ENCODE assay signal across 17 cellular contexts in the genomic region with DNA sequence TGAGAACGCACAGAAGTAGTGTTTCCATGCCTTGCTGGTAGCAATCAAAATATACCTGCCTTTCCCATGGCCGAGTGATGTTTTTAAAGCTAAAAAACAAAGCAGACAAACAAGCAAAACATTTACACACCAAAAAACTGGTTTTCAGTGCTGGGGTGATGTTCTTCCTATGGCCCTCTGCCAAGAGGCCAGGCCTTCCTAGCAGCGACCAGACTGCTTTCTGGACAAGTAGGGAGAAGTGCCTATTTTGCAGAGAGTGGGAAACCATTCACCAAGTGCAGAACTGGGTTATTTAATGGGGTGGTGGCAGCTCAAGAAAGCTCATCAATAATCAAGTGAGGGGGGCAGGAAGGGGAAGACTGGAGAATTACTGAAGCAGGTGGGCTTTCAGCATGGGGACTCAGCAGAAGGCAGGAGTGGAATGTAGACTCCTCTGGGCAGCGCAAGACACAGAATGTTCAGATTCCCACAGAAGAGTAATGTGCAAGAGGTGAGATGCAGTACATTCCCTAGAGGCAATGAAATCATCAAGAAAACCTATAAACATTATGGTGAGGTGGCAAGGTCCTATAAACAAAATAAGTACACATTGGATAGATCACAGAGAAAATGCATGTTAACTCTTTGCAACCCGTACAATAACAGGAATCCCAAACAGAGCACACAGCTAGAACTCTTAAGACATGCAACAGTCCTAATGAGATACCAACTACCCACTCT. TPM values are rescaled to one million over a fixed set of nuclear protein-coding genes. Genes with fewer than 3 reads are reported as not detected.
DNase-seq lines count a peak whose midpoint lies in the region; ATAC-seq and TF ChIP-seq lines count a peak whose summit lies in the region.
"Had no signal": no experiment of that assay in that cellular context is flagged by ENCODE, and none has a peak within 500 bp of the region (broad histone marks: within the 10 kb centered on the region; RNA-seq: fewer than 3 reads in every experiment).

No MANE protein-coding gene starts in this region.

- no peak overlapping the region for H3K4me2 ChIP-seq in SK-N-SH

- H3K79me2 ChIP-seq in SK-N-SH (ENCODE audit: insufficient read depth) = no peaks in the 10 kb centered on the region

- H3K27me3 ChIP-seq in SK-N-SH (ENCODE audit: insufficient read depth) (no peaks in the 10 kb centered on the region), brain microvascular endothelial cell (replicated peaks) (no peaks in the 10 kb centered on the region)
- H3K27me3 ChIP-seq: heart left ventricle had no signal

- TF ChIP-seq EP300 in SK-N-SH (IDR thresholded peaks at IDR 0.05; ENCODE audit: borderline replicate concordance in 1 of 2, low read depth in 1 of 2, low read length in 1 of 2) = no peak

- H3K9me3 Mint-ChIP-seq in activated CD4-positive, alpha-beta T cell treated with anti-CD3 and anti-CD28 coated beads, Interleukin-2, amount 10 ng/mL, durations not matched to agents 7 days and 5 days = no peaks in the 10 kb centered on the region
- H3K9me3 Mint-ChIP-seq: stimulated activated naive B cell treated with anti-CD40 and anti-IgM and Interleukin-4, amounts not matched to agents 10 μg/mL and 1 μg/mL and 100 μg/mL, for 72 hours had no signal

- H2AFZ ChIP-seq in SK-N-SH (ENCODE audit: low read depth) = no peak overlapping the region

- H3K4me3 ChIP-seq in SK-N-SH (ENCODE audit: low read depth in 2 of 2, low read length in 1 of 2) = no peak overlapping the region
- H3K4me3 ChIP-seq in brain microvascular endothelial cell (ENCODE audit: low read depth, low read length) = no peak overlapping the region
- H3K4me3 ChIP-seq: heart left ventricle, skin epidermis had no signal

- peaks cover 4 to 37% of the 10 kb centered on the region in 2 experiments; a peak in 3 of 4 replicates for H3K4me1 ChIP-seq in SK-N-SH (ENCODE audit: control insufficient read depth in 1 of 2, insufficient read depth in 2 of 2, low read depth in 1 of 2, low read length in 1 of 2)

- H3K27ac ChIP-seq in SK-N-SH (ENCODE audit: low read depth in 2 of 2, low read length in 1 of 2) (peak overlapping the region in 1 of 2 experiments; percentile 91; a peak in 2 of 4 replicates), brain microvascular endothelial cell (no peak overlapping the region)
- H3K27ac ChIP-seq: skin epidermis had no signal

- no peak for TF ChIP-seq CTCF in SK-N-SH (IDR thresholded peaks at IDR 0.05)
- no peak for TF ChIP-seq CTCF in brain microvascular endothelial cell (IDR thresholded peaks at IDR 0.05; ENCODE audit: low read depth, low read length, missing control alignments)

- H3K27me3 Mint-ChIP-seq in activated CD4-positive, alpha-beta T cell treated with anti-CD3 and anti-CD28 coated beads, Interleukin-2, amount 10 ng/mL, durations not matched to agents 7 days and 5 days = no peaks in the 10 kb centered on the region

- no peaks in the 10 kb centered on the region for H3K9me3 ChIP-seq in SK-N-SH
- H3K9me3 ChIP-seq: heart left ventricle had no signal

- no peak; the same call in 2 of the 3 replicates for ATAC-seq in SK-N-SH treated with all-trans-retinoic acid at 6 μM for 48 hours
- ATAC-seq: heart left ventricle; left cardiac atrium; stimulated activated naive B cell treated with anti-CD40 and anti-IgM and Interleukin-4, amounts not matched to agents 10 μg/mL and 1 μg/mL and 100 μg/mL, for 72 hours had no signal

- H3F3A ChIP-seq in SK-N-SH (replicated peaks; ENCODE audit: insufficient read depth) = no peaks in the 10 kb centered on the region

- in situ Hi-C loops in brain microvascular endothelial cell (cut with HindIII; ENCODE audit: low pct_ligation_motif_present, low sequenced_read_pairs) = no loop called here

- TF ChIP-seq RAD21 in SK-N-SH (IDR thresholded peaks at IDR 0.05; ENCODE audit: low read length) = peak; percentile 41; the same call in 1 of the 2 replicates

- H3K4me1 Mint-ChIP-seq in activated CD4-positive, alpha-beta T cell treated with anti-CD3 and anti-CD28 coated beads, Interleukin-2, amount 10 ng/mL, durations not matched to agents 7 days and 5 days = peaks cover 13% of the 10 kb centered on the region
- H3K4me1 Mint-ChIP-seq: stimulated activated naive B cell treated with anti-CD40 and anti-IgM and Interleukin-4, amounts not matched to agents 10 μg/mL and 1 μg/mL and 100 μg/mL, for 72 hours had no signal

- peak; percentile 49 for DNase-seq in SK-N-SH
- peak; percentile 75 for DNase-seq in amniotic epithelial cell (ENCODE audit: low read depth)
- DNase-seq in kidney glomerular epithelial cell (lab: John Stamatoyannopoulos, UW) = peak; percentile 11
- DNase-seq in superior temporal gyrus (ENCODE audit: extremely low spot score) = peak; percentile 45
- DNase-seq in activated CD4-positive, alpha-beta T cell treated with anti-CD3 and anti-CD28 coated beads, Interleukin-2, amount 10 ng/mL, durations not matched to agents 7 days and 5 days = no peak
- no peak for DNase-seq in brain microvascular endothelial cell
- no peak for DNase-seq in NCI-H128 (lab: John Stamatoyannopoulos, UW; ENCODE audit: unreplicated experiment)
- DNase-seq: ACHN; activated naive CD4-positive, alpha-beta T cell; central memory CD4-positive, alpha-beta T cell; left cardiac atrium; NCI-H1048; stimulated activated naive B cell treated with anti-CD40 and anti-IgM and Interleukin-4, amounts not matched to agents 10 μg/mL and 1 μg/mL and 100 μg/mL, for 72 hours had no signal

- H4K20me1 ChIP-seq in SK-N-SH (ENCODE audit: insufficient read depth) = no peaks in the 10 kb centered on the region

- no peak overlapping the region for H3K27ac Mint-ChIP-seq in activated CD4-positive, alpha-beta T cell treated with anti-CD3 and anti-CD28 coated beads, Interleukin-2, amount 10 ng/mL, durations not matched to agents 7 days and 5 days
- H3K27ac Mint-ChIP-seq: stimulated activated naive B cell treated with anti-CD40 and anti-IgM and Interleukin-4, amounts not matched to agents 10 μg/mL and 1 μg/mL and 100 μg/mL, for 72 hours had no signal

- H3K9me2 ChIP-seq in SK-N-SH = no peaks in the 10 kb centered on the region

- no peaks in the 10 kb centered on the region for H3K36me3 Mint-ChIP-seq in activated CD4-positive, alpha-beta T cell treated with anti-CD3 and anti-CD28 coated beads, Interleukin-2, amount 10 ng/mL, durations not matched to agents 7 days and 5 days (ENCODE audit: low read depth)
- H3K36me3 Mint-ChIP-seq: stimulated activated naive B cell treated with anti-CD40 and anti-IgM and Interleukin-4, amounts not matched to agents 10 μg/mL and 1 μg/mL and 100 μg/mL, for 72 hours had no signal

- CTCF ChIA-PET in SK-N-SH (lab: Yijun Ruan, JAX) = interaction anchor here (0.7 to 7.9 kb wide), 19 partner anchors 7 to 750 kb away, joined by 3 to 127 read pairs (median 6); partner anchors contain the start of gene KLF7
- CTCF ChIA-PET in activated CD4-positive, alpha-beta T cell treated with anti-CD3 and anti-CD28 coated beads, Interleukin-2, amount 10 ng/mL, durations not matched to agents 7 days and 5 days (lab: Charles Lee) = interaction anchor here (1.0 kb wide), 1 partner anchor 64 kb away, joined by 4 read pairs; no protein-coding TSS in a partner anchor

- POLR2A ChIA-PET in SK-N-SH (lab: Yijun Ruan, JAX) = interaction anchor here (1.0 to 4.3 kb wide), 5 partner anchors 84 to 182 kb away, joined by 3 to 50 read pairs (median 5); partner anchors contain the start of gene KLF7
- POLR2A ChIA-PET in activated CD4-positive, alpha-beta T cell treated with anti-CD3 and anti-CD28 coated beads, Interleukin-2, amount 10 ng/mL, durations not matched to agents 7 days and 5 days (lab: Charles Lee) = no interaction called here

- no peak overlapping the region for H3K4me3 Mint-ChIP-seq in activated CD4-positive, alpha-beta T cell treated with anti-CD3 and anti-CD28 coated beads, Interleukin-2, amount 10 ng/mL, durations not matched to agents 7 days and 5 days
- H3K4me3 Mint-ChIP-seq: stimulated activated naive B cell treated with anti-CD40 and anti-IgM and Interleukin-4, amounts not matched to agents 10 μg/mL and 1 μg/mL and 100 μg/mL, for 72 hours had no signal

- WGBS in SK-N-SH (ENCODE audit: low lambda C conversion rate) = 65% methylated on average over 5 of the region's 5 CpGs

- no peak overlapping the region for H3K9ac ChIP-seq in SK-N-SH

- H3K36me3 ChIP-seq in SK-N-SH (replicated peaks in 1 of 2; ENCODE audit: control insufficient read depth in 1 of 2, insufficient read depth in 2 of 2, low read length in 1 of 2) (no peaks in the 10 kb centered on the region), brain microvascular endothelial cell (replicated peaks) (no peaks in the 10 kb centered on the region)
- H3K36me3 ChIP-seq: heart left ventricle had no signal

TF ChIP-seq in SK-N-SH, 30 proteins besides CTCF, POLR2A, EP300 and RAD21 (continues in another document):
- 0 out of 2 replicates have a peak, but pooled peaks have one; percentile 9 for TF ChIP-seq NFIC (IDR thresholded peaks at IDR 0.05; ENCODE audit: borderline replicate concordance)
- no peak for TF ChIP-seq GATA2 (CRISPR knock-in tag; IDR thresholded peaks at IDR 0.05)
- TF ChIP-seq EZH2phosphoT487 (IDR thresholded peaks at IDR 0.05; ENCODE audit: borderline replicate concordance, low read depth) = no peak
- TF ChIP-seq RCOR1 (IDR thresholded peaks at IDR 0.05; ENCODE audit: low read length) = no peak
- TF ChIP-seq POLR2AphosphoS5 (IDR thresholded peaks at IDR 0.05; ENCODE audit: low read depth, low read length) = no peak
- TF ChIP-seq TEAD4 (IDR thresholded peaks at IDR 0.05; ENCODE audit: borderline replicate concordance, insufficient read depth) = no peak
- peak; percentile 18; the same call in 1 of the 2 replicates for TF ChIP-seq SMC3 (IDR thresholded peaks at IDR 0.05; ENCODE audit: low read depth, low read length)
- TF ChIP-seq MEF2A (IDR thresholded peaks at IDR 0.05; ENCODE audit: borderline replicate concordance, low read depth) = no peak

TF ChIP-seq in SK-N-SH treated with all-trans-retinoic acid at 6 μM for 48 hours, 23 proteins besides CTCF, POLR2A, EP300 and RAD21 (continues in another document):
- TF ChIP-seq ZFP30 (CRISPR knock-in tag; IDR thresholded peaks at IDR 0.05) (no peak), ZC3H10 (CRISPR knock-in tag; IDR thresholded peaks at IDR 0.05) (no peak), ESRRG (CRISPR knock-in tag; IDR thresholded peaks at IDR 0.05) (no peak), TCF4 (CRISPR knock-in tag; IDR thresholded peaks at IDR 0.05; ENCODE audit: borderline replicate concordance) (no peak), TOX (CRISPR knock-in tag; IDR thresholded peaks at IDR 0.05; ENCODE audit: borderline replicate concordance) (no peak), GLIS3 (CRISPR knock-in tag; IDR thresholded peaks at IDR 0.05) (no peak)

RNA-seq across cellular contexts. Expression of gene CPO, which starts 44.0 kb away (rescaled TPM):
- not detected in 2 replicates for polyA plus RNA-seq in SK-N-SH (2012; rRNA removed)
- polyA plus RNA-seq in SK-N-SH (2012; cell fraction: cytosol; rRNA removed) = not detected in 2 replicates
- polyA plus RNA-seq in SK-N-SH (2012; cell fraction: nucleus; rRNA removed) = 0.07 TPM in 1 of 2 replicates, not detected in the other
- not detected for total RNA-seq in activated CD4-positive, alpha-beta T cell treated with anti-CD3 and anti-CD28 coated beads, Interleukin-2, amount 10 ng/mL, durations not matched to agents 7 days and 5 days
- total RNA-seq: ureter had no signal

Comparison
In these comparisons a context has a peak if more than half of its experiments do, and no peak if none do; other contexts are left out.
1. DNase-seq: peak in SK-N-SH (single experiment), amniotic epithelial cell (single experiment), kidney glomerular epithelial cell (single experiment) and superior temporal gyrus (single experiment); none in activated CD4-positive, alpha-beta T cell treated with anti-CD3 and anti-CD28 coated beads, Interleukin-2, amount 10 ng/mL, durations not matched to agents 7 days and 5 days (single experiment), brain microvascular endothelial cell (single experiment) and NCI-H128 (single experiment).